Comparison of ENCODE assay signal across 22 cellular contexts in genomic region chr7:30335763-30336487, GRCh38. TPM values are rescaled to one million over a fixed set of nuclear protein-coding genes. Genes with fewer than 3 reads are reported as not detected.
DNase-seq lines count a peak whose midpoint lies in the region; ATAC-seq and TF ChIP-seq lines count a peak whose summit lies in the region.
"Had no signal": no experiment of that assay in that cellular context is flagged by ENCODE, and none has a peak within 500 bp of the region (broad histone marks: within the 10 kb centered on the region; RNA-seq: fewer than 3 reads in every experiment).

No MANE protein-coding gene starts in this region.

- H3K9me3 ChIP-seq in SK-N-MC (ENCODE audit: low read depth, low read length) (no peaks in the 10 kb centered on the region), fibroblast of lung (ENCODE audit: control insufficient read depth, insufficient read depth, low read depth, low read length) (no peaks in the 10 kb centered on the region)

- no peak for DNase-seq in activated naive CD4-positive, alpha-beta T cell treated with anti-CD3 and anti-CD28 coated beads, Interleukin-2, amount 50 U/mL, for 72 hours (ENCODE audit: low spot score in 2 of 2)
- no peak for DNase-seq in activated naive CD4-positive, alpha-beta T cell (lab: John Stamatoyannopoulos, UW)
- DNase-seq in SK-N-MC (ENCODE audit: low read depth, low spot score) = no peak
- DNase-seq in fibroblast of lung (ENCODE audit: low read depth in 2 of 2) = peak; percentile 11 to 47
- DNase-seq in stimulated activated naive CD8-positive, alpha-beta T cell treated with anti-CD3 and anti-CD28 coated beads, Interleukin-15, amount 100 ng/mL, for 72 hours = no peak
- no peak for DNase-seq in NCI-H510A treated with DMSO at 0.1 percent for 48 hours (lab: John Stamatoyannopoulos, UW)
- DNase-seq in GM23338 (ENCODE audit: low spot score) = no peak
- no peak for DNase-seq in GM13976 (ENCODE audit: low spot score)
- DNase-seq: activated B cell treated with CpG ODN at 0.5 μM for 24 hours; activated naive CD4-positive, alpha-beta T cell treated with anti-CD3 and anti-CD28 coated beads, Interleukin-2, amount 50 U/mL, for 16 hours; CD4-positive, alpha-beta memory T cell; effector CD4-positive, alpha-beta T cell; H9; NCI-H1436; NCI-H226; SIG-M5; stimulated activated naive B cell treated with anti-CD40 and anti-IgM and Interleukin-4, amounts not matched to agents 10 μg/mL and 1 μg/mL and 100 μg/mL, for 72 hours had no signal

- H3K4me1 ChIP-seq in fibroblast of lung (ENCODE audit: control insufficient read depth, extremely low read depth, insufficient read depth, low read length) = no peaks in the 10 kb centered on the region
- H3K4me1 ChIP-seq in GM23338 (ENCODE audit: insufficient read depth) = peaks cover 12% of the 10 kb centered on the region

- TF ChIP-seq CTCF in fibroblast of lung (conservative IDR thresholded peaks at IDR 0.05 in 1 of 2, IDR thresholded peaks at IDR 0.05 in 1 of 2; ENCODE audit: low read depth in 1 of 2, low read length in 2 of 2) = no peak
- TF ChIP-seq CTCF in GM23338 (conservative IDR thresholded peaks at IDR 0.05; ENCODE audit: low read depth in 2 of 2) = no peak
- no peak for TF ChIP-seq CTCF in GM13976 (IDR thresholded peaks at IDR 0.05; ENCODE audit: borderline replicate concordance, control extremely low read depth, extremely low read depth, insufficient read depth, missing control alignments)

- peaks cover 4 to 39% of the 10 kb centered on the region in 2 donors for H3K36me3 Mint-ChIP-seq in activated naive CD4-positive, alpha-beta T cell treated with anti-CD3 and anti-CD28 coated beads, Interleukin-2, amount 50 U/mL, for 72 hours
- 0 out of 3 replicates have a peak, but pooled peaks cover 3% of the 10 kb centered on the region for H3K36me3 Mint-ChIP-seq in GM23338 (ENCODE audit: low read depth)

- H3K27me3 Mint-ChIP-seq in stimulated activated naive CD8-positive, alpha-beta T cell treated with anti-CD3 and anti-CD28 coated beads, Interleukin-15, amount 100 ng/mL, for 72 hours = no peaks in the 10 kb centered on the region
- H3K27me3 Mint-ChIP-seq in GM23338 (ENCODE audit: insufficient read depth, low read depth, poor library complexity) = peaks cover 2% of the 10 kb centered on the region
- H3K27me3 Mint-ChIP-seq: activated B cell treated with CpG ODN at 0.5 μM for 24 hours; B cell; CD4-positive, alpha-beta memory T cell; stimulated activated naive B cell treated with anti-CD40 and anti-IgM and Interleukin-4, amounts not matched to agents 10 μg/mL and 1 μg/mL and 100 μg/mL, for 72 hours had no signal

- peak; percentile 40 to 43 for ATAC-seq in activated naive CD4-positive, alpha-beta T cell treated with anti-CD3 and anti-CD28 coated beads, Interleukin-2, amount 50 U/mL, for 72 hours
- ATAC-seq in stimulated activated naive CD8-positive, alpha-beta T cell treated with anti-CD3 and anti-CD28 coated beads, Interleukin-15, amount 100 ng/mL, for 72 hours = peak; percentile 42
- ATAC-seq in GM23338 = no peak

- no peaks in the 10 kb centered on the region for H3K36me3 ChIP-seq in SK-N-MC (ENCODE audit: insufficient read depth, low read length)
- H3K36me3 ChIP-seq in fibroblast of lung (ENCODE audit: control insufficient read depth, insufficient read depth, low read length) = no peaks in the 10 kb centered on the region
- H3K36me3 ChIP-seq in GM23338 (ENCODE audit: insufficient read depth) = no peaks in the 10 kb centered on the region

- H3K4me3 ChIP-seq in SK-N-MC (peak overlapping the region; percentile 12), fibroblast of lung (replicated peaks in 1 of 4; ENCODE audit: control extremely low read depth in 1 of 4, insufficient read depth in 1 of 4, low read depth in 3 of 4, low read length in 4 of 4) (no peak overlapping the region), GM23338 (no peak overlapping the region)
- H3K4me3 ChIP-seq: skin epidermis had no signal

- H3K9ac ChIP-seq in SK-N-MC (ENCODE audit: insufficient read length) (no peak overlapping the region), fibroblast of lung (ENCODE audit: insufficient read depth, low read length) (no peak overlapping the region)
- H3K9ac ChIP-seq: KMS-11 had no signal

- H3K27me3 ChIP-seq in fibroblast of lung (ENCODE audit: control insufficient read depth, insufficient read depth, low read length) = no peaks in the 10 kb centered on the region
- no peaks in the 10 kb centered on the region for H3K27me3 ChIP-seq in GM23338 (ENCODE audit: insufficient read depth)

- H3K27ac Mint-ChIP-seq in activated naive CD4-positive, alpha-beta T cell treated with anti-CD3 and anti-CD28 coated beads, Interleukin-2, amount 50 U/mL, for 72 hours = no peak overlapping the region
- H3K27ac Mint-ChIP-seq in stimulated activated naive CD8-positive, alpha-beta T cell treated with anti-CD3 and anti-CD28 coated beads, Interleukin-15, amount 100 ng/mL, for 72 hours = no peak overlapping the region
- no peak overlapping the region for H3K27ac Mint-ChIP-seq in GM23338
- H3K27ac Mint-ChIP-seq: activated B cell treated with CpG ODN at 0.5 μM for 24 hours; B cell; stimulated activated naive B cell treated with anti-CD40 and anti-IgM and Interleukin-4, amounts not matched to agents 10 μg/mL and 1 μg/mL and 100 μg/mL, for 72 hours had no signal

- H3F3A ChIP-seq in GM23338 (replicated peaks; ENCODE audit: low read depth) = no peaks in the 10 kb centered on the region

- in situ Hi-C loops in GM13976 (cut with MboI; ENCODE audit: low sequenced_read_pairs, unreplicated experiment) = no loop called here

- peaks cover 0 to 17% of the 10 kb centered on the region in 2 donors for H3K9me3 Mint-ChIP-seq in activated naive CD4-positive, alpha-beta T cell treated with anti-CD3 and anti-CD28 coated beads, Interleukin-2, amount 50 U/mL, for 72 hours
- H3K9me3 Mint-ChIP-seq in stimulated activated naive CD8-positive, alpha-beta T cell treated with anti-CD3 and anti-CD28 coated beads, Interleukin-15, amount 100 ng/mL, for 72 hours = peaks cover 15 to 16% of the 10 kb centered on the region in 2 donors
- peaks cover 6% of the 10 kb centered on the region; the same call in 2 of the 3 replicates for H3K9me3 Mint-ChIP-seq in GM23338

- H4K20me1 ChIP-seq in fibroblast of lung (ENCODE audit: control insufficient read depth, extremely low read depth, insufficient read depth, low read length) (no peaks in the 10 kb centered on the region), GM23338 (replicated peaks; ENCODE audit: insufficient read depth) (no peaks in the 10 kb centered on the region)

- H3K79me2 ChIP-seq in fibroblast of lung (ENCODE audit: control insufficient read depth, insufficient read depth, low read length) (no peaks in the 10 kb centered on the region), GM23338 (replicated peaks; ENCODE audit: insufficient read depth) (peaks cover 89% of the 10 kb centered on the region)

- H3K27ac ChIP-seq in SK-N-MC (peak overlapping the region; percentile 78), fibroblast of lung (ENCODE audit: insufficient read depth, low read length) (no peak overlapping the region), GM23338 (ENCODE audit: low read depth) (no peak overlapping the region)
- H3K27ac ChIP-seq: HL-60, KMS-11, skin epidermis had no signal

- no peaks in the 10 kb centered on the region for H3K9me2 ChIP-seq in GM23338 (ENCODE audit: insufficient read depth)

- H3K4me2 ChIP-seq in fibroblast of lung (ENCODE audit: extremely low read depth, insufficient read depth, low read length) (no peak overlapping the region), GM23338 (no peak overlapping the region)
- H3K4me2 ChIP-seq: KMS-11 had no signal

- H3K4me1 Mint-ChIP-seq in stimulated activated naive CD8-positive, alpha-beta T cell treated with anti-CD3 and anti-CD28 coated beads, Interleukin-15, amount 100 ng/mL, for 72 hours = peaks cover 48% of the 10 kb centered on the region
- peaks cover 21% of the 10 kb centered on the region for H3K4me1 Mint-ChIP-seq in GM23338
- H3K4me1 Mint-ChIP-seq: neural crest cell had no signal

- no peak overlapping the region for H3K4me3 Mint-ChIP-seq in stimulated activated naive CD8-positive, alpha-beta T cell treated with anti-CD3 and anti-CD28 coated beads, Interleukin-15, amount 100 ng/mL, for 72 hours
- no peak overlapping the region for H3K4me3 Mint-ChIP-seq in GM23338
- H3K4me3 Mint-ChIP-seq: activated B cell treated with CpG ODN at 0.5 μM for 24 hours; B cell; H9; neural crest cell; stimulated activated naive B cell treated with anti-CD40 and anti-IgM and Interleukin-4, amounts not matched to agents 10 μg/mL and 1 μg/mL and 100 μg/mL, for 72 hours had no signal

- H2AFZ ChIP-seq in fibroblast of lung (ENCODE audit: low read length) = no peak overlapping the region
- H2AFZ ChIP-seq in GM23338 = no peak overlapping the region

TF ChIP-seq in GM23338, 12 proteins besides CTCF, POLR2A, EP300 and RAD21 (continues in another document):
- TF ChIP-seq ZNF331 (CRISPR knock-in tag; IDR thresholded peaks at IDR 0.05; ENCODE audit: low read depth) = no peak

RNA-seq across cellular contexts. Expression of gene ZNRF2, which starts 51.5 kb away (rescaled TPM):
- total RNA-seq in activated naive CD4-positive, alpha-beta T cell treated with anti-CD3 and anti-CD28 coated beads, Interleukin-2, amount 50 U/mL, for 72 hours = 10 to 100 TPM in 1 of 2 donors, 1 to 10 TPM in 1; 8.4 to 12.6 TPM
- total RNA-seq in fibroblast of lung = 7.2 and 7.9 TPM in 2 replicates
- polyA plus RNA-seq in fibroblast of lung (2.1 and 2.6 TPM in 2 replicates), GM23338 (2016; fragmentation: Nextera tagmentation; extraction: Ambion mirVana) (6.0 TPM in 2 replicates)
- polyA plus RNA-seq in fibroblast of lung (2012) = 1.6 and 1.8 TPM in 2 replicates
- not detected in 2 replicates for polyA minus RNA-seq in fibroblast of lung (ENCODE audit: low replicate concordance)
- 27.0 and 34.7 TPM in 2 replicates for total RNA-seq in GM23338 (2014; rRNA removed; shearing (Covaris generic))

Comparison
In these comparisons a context has a peak if more than half of its experiments do, and no peak if none do; other contexts are left out.
1. DNase-seq: peak in fibroblast of lung (2 of 2); none in activated naive CD4-positive, alpha-beta T cell treated with anti-CD3 and anti-CD28 coated beads, Interleukin-2, amount 50 U/mL, for 72 hours (0 of 2), activated naive CD4-positive, alpha-beta T cell (0 of 4), SK-N-MC (single experiment), stimulated activated naive CD8-positive, alpha-beta T cell treated with anti-CD3 and anti-CD28 coated beads, Interleukin-15, amount 100 ng/mL, for 72 hours (0 of 2), NCI-H510A treated with DMSO at 0.1 percent for 48 hours (single experiment), GM23338 (single experiment) and GM13976 (single experiment).